In genomic region chrX:42246814-42247213, GRCh38 we compare ENCODE assay signal across 15 cellular contexts.
A peak's percentile ranks its signal among the peaks of the same experiment; 100 is the strongest.
DNase-seq lines count a peak whose midpoint lies in the region; ATAC-seq, FAIRE-seq and TF ChIP-seq lines count a peak whose summit lies in the region.
"Had no signal": no experiment of that assay in that cellular context is flagged by ENCODE, and none has a peak within 500 bp of the region (broad histone marks: within the 10 kb centered on the region; RNA-seq: fewer than 3 reads in every experiment).

No MANE protein-coding gene starts in this region.

- DNase-seq in ELF-1 (ENCODE audit: low read depth, low spot score) (peak; percentile 40), PC-3 (peak; percentile 3), esophagus squamous epithelium (lab: John Stamatoyannopoulos, UW) (no peak), psoas muscle (no peak), BE2C (no peak), WERI-Rb-1 (no peak), GM12892 (ENCODE audit: insufficient read length) (no peak)
- DNase-seq: activated T-cell treated with anti-CD3 and anti-CD28 coated beads for 4 hours; amniotic stem cell; effector memory CD8-positive, alpha-beta T cell; NCI-H1048; NCI-H524 treated with DMSO at 0.1 percent for 48 hours; SIG-M5 had no signal

- WGBS in esophagus squamous epithelium, 2 donors = 5 to 30% methylated on average over 2 to 7 of the region's 7 CpGs
- 35 to 47% (median 45%) methylated on average over 7 of the region's 7 CpGs for WGBS in psoas muscle, 3 donors

- H3K9me3 ChIP-seq in PC-3 (ENCODE audit: low read length) (no peaks in the 10 kb centered on the region), esophagus squamous epithelium (no peaks in the 10 kb centered on the region), psoas muscle (no peaks in the 10 kb centered on the region), BE2C (no peaks in the 10 kb centered on the region), WERI-Rb-1 (ENCODE audit: severe bottlenecking) (no peaks in the 10 kb centered on the region)

- ATAC-seq in PC-3 = no peak
- no peak for ATAC-seq in psoas muscle
- ATAC-seq in HG03565 (IDR thresholded peaks at IDR 0.05; ENCODE audit: unreplicated experiment) = no peak
- ATAC-seq: effector memory CD8-positive, alpha-beta T cell had no signal

- H4K20me1 ChIP-seq in PC-3 (ENCODE audit: low read length) = no peaks in the 10 kb centered on the region

- TF ChIP-seq CTCF in PC-3 (conservative IDR thresholded peaks at IDR 0.05; ENCODE audit: low read depth, low read length) (no peak), esophagus squamous epithelium (IDR thresholded peaks at IDR 0.05) (no peak), psoas muscle (IDR thresholded peaks at IDR 0.05) (no peak), BE2C (IDR thresholded peaks at IDR 0.05; ENCODE audit: low read depth, low read length) (no peak), WERI-Rb-1 (IDR thresholded peaks at IDR 0.05; ENCODE audit: low read depth, low read length) (no peak)

- no peak overlapping the region for H3K27ac ChIP-seq in PC-3 (ENCODE audit: low read length)
- peak overlapping the region in 2 of 4 donors; percentile 41 to 44 for H3K27ac ChIP-seq in esophagus squamous epithelium
- H3K27ac ChIP-seq in psoas muscle = no peak overlapping the region
- no peak overlapping the region for H3K27ac ChIP-seq in WERI-Rb-1

- H3K4me3 ChIP-seq in PC-3 (ENCODE audit: low read length) = peak overlapping the region; percentile 27; the same call in 1 of the 2 replicates
- H3K4me3 ChIP-seq in esophagus squamous epithelium = peak overlapping the region in 3 of 4 donors; percentile 7 to 45 (median 20)
- peak overlapping the region; percentile 4 for H3K4me3 ChIP-seq in psoas muscle
- H3K4me3 ChIP-seq in BE2C (ENCODE audit: low read depth, low read length) = no peak overlapping the region
- no peak overlapping the region for H3K4me3 ChIP-seq in WERI-Rb-1 (ENCODE audit: low read depth, low read length)

- no peak for FAIRE-seq in GM12892 (lab: Jason Lieb, UNC)
- FAIRE-seq: H54 had no signal

- no peaks in the 10 kb centered on the region for H3K9me2 ChIP-seq in PC-3 (replicated peaks; ENCODE audit: low read length)

- POLR2A ChIA-PET in PC-3 (lab: Charles Lee; ENCODE audit: unreplicated experiment) = no interaction called here

- CTCF ChIA-PET in PC-3 (lab: Charles Lee) = no interaction called here

- no TSS peak for BruUV-seq in PC-3 (replicated peaks; lab: Mats Ljungman, UMichigan)

- peak overlapping the region; percentile 42 for H3K4me2 ChIP-seq in PC-3 (ENCODE audit: low read length)

- no peak overlapping the region for H3K9ac ChIP-seq in PC-3 (ENCODE audit: low read length)

- TF ChIP-seq POLR2A in esophagus squamous epithelium (IDR thresholded peaks at IDR 0.05) (no peak), GM12892 (IDR thresholded peaks at IDR 0.05; ENCODE audit: low read depth, low read length) (no peak)

- 0 out of 2 replicates have a peak, but pooled peaks cover 3% of the 10 kb centered on the region for H3K4me1 ChIP-seq in PC-3 (ENCODE audit: insufficient read depth, low read length)
- H3K4me1 ChIP-seq in esophagus squamous epithelium = peaks cover 0 to 17% (median 5%) of the 10 kb centered on the region in 3 donors
- H3K4me1 ChIP-seq in psoas muscle = no peaks in the 10 kb centered on the region
- no peaks in the 10 kb centered on the region for H3K4me1 ChIP-seq in BE2C

- H3K27me3 ChIP-seq in PC-3 (ENCODE audit: low read length) (peaks cover 16% of the 10 kb centered on the region; the same call in 1 of the 2 replicates), esophagus squamous epithelium (peaks cover 0 to 3% (median 0%) of the 10 kb centered on the region in 4 donors), psoas muscle (ENCODE audit: insufficient read depth in 3 of 3, low read length in 2 of 3) (peaks cover 0 to 16% (median 0%) of the 10 kb centered on the region in 3 donors), BE2C (no peaks in the 10 kb centered on the region), WERI-Rb-1 (ENCODE audit: insufficient read depth, low read depth, severe bottlenecking) (no peaks in the 10 kb centered on the region)

- no peak overlapping the region for H2AFZ ChIP-seq in PC-3 (ENCODE audit: low read length)

- intact Hi-C loops in PC-3 (cut with micrococcal nuclease) (no loop called here), esophagus squamous epithelium (cut with DNase I) (no loop called here), psoas muscle (cut with DNase I) (no loop called here)

- H3K36me3 ChIP-seq in PC-3 (ENCODE audit: low read depth, low read length) (no peaks in the 10 kb centered on the region), esophagus squamous epithelium (no peaks in the 10 kb centered on the region), psoas muscle (ENCODE audit: insufficient read depth in 1 of 2, low read depth in 1 of 2) (no peaks in the 10 kb centered on the region), BE2C (no peaks in the 10 kb centered on the region), WERI-Rb-1 (no peaks in the 10 kb centered on the region)

- H3F3A ChIP-seq in PC-3 (ENCODE audit: low read length, unreplicated experiment) = no peaks in the 10 kb centered on the region

- H3K79me2 ChIP-seq in PC-3 (ENCODE audit: low read length) = no peaks in the 10 kb centered on the region

Comparison
In these comparisons a context has a peak if more than half of its experiments do, and no peak if none do; other contexts are left out.
1. DNase-seq: peak in ELF-1 (single experiment) and PC-3 (single experiment); none in esophagus squamous epithelium (single experiment), psoas muscle (0 of 2), BE2C (single experiment), WERI-Rb-1 (single experiment) and GM12892 (single experiment).
2. H3K4me3 ChIP-seq: peak in PC-3 (single experiment), esophagus squamous epithelium (3 of 4) and psoas muscle (single experiment); none in BE2C (single experiment) and WERI-Rb-1 (single experiment).